26 cellular contexts compared by ENCODE assay signal in the genomic region with DNA sequence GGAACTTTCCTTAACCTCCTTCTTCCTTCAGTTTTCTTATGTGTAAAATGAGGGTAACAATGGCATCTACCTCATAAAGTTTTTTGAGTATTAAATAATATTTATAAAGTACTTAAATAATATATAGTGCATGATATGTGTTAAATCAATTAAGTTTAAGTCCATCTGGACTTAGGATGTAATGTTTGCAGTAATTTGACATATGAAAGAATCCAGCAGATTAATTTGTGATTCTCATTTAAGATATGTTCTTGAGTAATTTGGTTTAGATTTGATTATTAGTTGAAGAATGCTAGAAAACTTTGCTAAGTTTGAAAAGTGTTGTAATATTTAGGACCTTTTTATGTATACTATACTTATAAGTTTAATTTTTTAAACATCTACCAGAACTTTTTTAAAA. TPM values are rescaled to one million over a fixed set of nuclear protein-coding genes. Genes with fewer than 3 reads are reported as not detected.
DNase-seq lines count a peak whose midpoint lies in the region; FAIRE-seq and TF ChIP-seq lines count a peak whose summit lies in the region.
"Had no signal": no experiment of that assay in that cellular context is flagged by ENCODE, and none has a peak within 500 bp of the region (broad histone marks: within the 10 kb centered on the region; RNA-seq: fewer than 3 reads in every experiment).

No MANE protein-coding gene starts in this region.

- H3K9me3 Mint-ChIP-seq in Calu3 (ENCODE audit: low read depth, unreplicated experiment) = no peaks in the 10 kb centered on the region
- H3K9me3 Mint-ChIP-seq: CD14-positive monocyte; CD4-positive, alpha-beta T cell; CD8-positive, alpha-beta memory T cell; HFFc6 had no signal

- no peaks in the 10 kb centered on the region for H3K4me1 Mint-ChIP-seq in Calu3 (ENCODE audit: low read depth, unreplicated experiment)

- H3K27ac Mint-ChIP-seq in Calu3 (ENCODE audit: unreplicated experiment) = no peak overlapping the region
- H3K27ac Mint-ChIP-seq: HFFc6 had no signal

- H3K4me3 ChIP-seq in SK-N-MC (no peak overlapping the region), kidney (ENCODE audit: low read length in 2 of 2) (no peak overlapping the region)
- H3K4me3 ChIP-seq: BLaER1 treated with 17β-estradiol and CSF1 and Interleukin-3, amounts not matched to agents 10 nM and 100 nM; HAP-1 had no signal

- H3K9me3 ChIP-seq in SK-N-MC (ENCODE audit: low read depth, low read length) = no peaks in the 10 kb centered on the region
- no peaks in the 10 kb centered on the region for H3K9me3 ChIP-seq in kidney (ENCODE audit: control insufficient read depth in 1 of 2, low read length in 2 of 2)
- H3K9me3 ChIP-seq: BE2C, HAP-1 had no signal

- no peak overlapping the region for H3K9ac ChIP-seq in SK-N-MC (ENCODE audit: insufficient read length)
- no peak overlapping the region for H3K9ac ChIP-seq in kidney (ENCODE audit: low read length in 2 of 2)
- H3K9ac ChIP-seq: BLaER1 treated with 17β-estradiol and CSF1 and Interleukin-3, amounts not matched to agents 10 nM and 100 nM had no signal

- H3K27me3 Mint-ChIP-seq in Calu3 (ENCODE audit: unreplicated experiment) = no peaks in the 10 kb centered on the region
- H3K27me3 Mint-ChIP-seq: CD4-positive, alpha-beta T cell; CD8-positive, alpha-beta memory T cell had no signal

- CTCF ChIA-PET in Calu3 (lab: Charles Lee) = interaction anchor here (1.0 kb wide), 1 partner anchor 34 kb away, joined by 3 read pairs; no protein-coding TSS in a partner anchor

- peaks cover 6% of the 10 kb centered on the region for H3K36me3 Mint-ChIP-seq in Calu3 (ENCODE audit: insufficient read depth, unreplicated experiment)

- peak; percentile 17 for FAIRE-seq in G401.6 (lab: Jason Lieb, UNC)
- FAIRE-seq in kidney (lab: Jason Lieb, UNC) = peak; percentile 17
- FAIRE-seq: D721Med, GM12891, GM18507, H54 had no signal

- intact Hi-C loops in kidney (cut with DNase I) = no loop called here
- intact Hi-C loops in Calu3 (cut with micrococcal nuclease; ENCODE audit: unreplicated experiment) = no loop called here

- peaks cover 14% of the 10 kb centered on the region for H3K36me3 ChIP-seq in SK-N-MC (ENCODE audit: insufficient read depth, low read length)
- no peaks in the 10 kb centered on the region for H3K36me3 ChIP-seq in kidney (ENCODE audit: control insufficient read depth in 1 of 2, insufficient read depth in 2 of 2, low read length in 2 of 2)
- H3K36me3 ChIP-seq: BE2C had no signal

- DNase-seq in SK-N-MC (ENCODE audit: low read depth, low spot score) (no peak), kidney (no peak), Calu3 (no peak), AG08395 (ENCODE audit: low spot score) (no peak), COLO668 (lab: John Stamatoyannopoulos, UW; ENCODE audit: unreplicated experiment) (no peak)
- DNase-seq: AML-193; BE2C; CD4-positive, alpha-beta T cell; CD8-positive, alpha-beta memory T cell; COR-L47; DMS 273 treated with DMSO at 0.1 percent for 48 hours; DMS79; EL; GF-D8; GOT3; HFFc6 had no signal

- BruUV-seq in Calu3 (replicated peaks; lab: Mats Ljungman, UMichigan) = no TSS peak

- TF ChIP-seq CTCF in kidney (IDR thresholded peaks at IDR 0.05; ENCODE audit: borderline replicate concordance, extremely low read depth, insufficient read depth) = no peak
- no peak for TF ChIP-seq CTCF in Calu3 (IDR thresholded peaks at IDR 0.05; ENCODE audit: unreplicated experiment)

- H3K4me1 ChIP-seq in kidney (ENCODE audit: control insufficient read depth in 1 of 2, insufficient read depth in 1 of 2, low read depth in 1 of 2, low read length in 2 of 2) = peaks cover 2 to 11% of the 10 kb centered on the region in 2 donors
- H3K4me1 ChIP-seq: BE2C had no signal

- H3K4me3 Mint-ChIP-seq in Calu3 (ENCODE audit: low read depth, unreplicated experiment) = no peak overlapping the region
- H3K4me3 Mint-ChIP-seq: CD14-positive monocyte; CD4-positive, alpha-beta T cell; CD8-positive, alpha-beta memory T cell; HFFc6 had no signal

- H3K27ac ChIP-seq in SK-N-MC (peak overlapping the region; percentile 62; the same call in 1 of the 2 replicates), kidney (ENCODE audit: low read depth in 2 of 2, low read length in 2 of 2) (no peak overlapping the region)
- H3K27ac ChIP-seq: BLaER1 treated with 17β-estradiol and CSF1 and Interleukin-3, amounts not matched to agents 10 nM and 100 nM had no signal

RNA-seq across cellular contexts. Expression of gene KCTD20, which starts 18.1 kb away (rescaled TPM):
- total RNA-seq in kidney (35.6 TPM), Calu3 (2022) (43.3 and 45.1 TPM in 2 replicates)
- polyA plus RNA-seq in kidney (ENCODE audit: insufficient read depth, low read depth, low replicate concordance) = 11.5 TPM

RNA-seq across cellular contexts. Expression of gene PXT1, which starts 18.3 kb away (rescaled TPM):
- total RNA-seq in kidney (0.13 TPM), Calu3 (2022) (0.21 TPM in 1 of 2 replicates, not detected in the other)
- not detected for polyA plus RNA-seq in kidney (ENCODE audit: insufficient read depth, low read depth, low replicate concordance)
- total RNA-seq: A172 had no signal
- polyA plus RNA-seq: AG04450; CD8-positive, alpha-beta memory T cell had no signal
